Comparison of ENCODE assay signal across 1 cellular context in genomic region chr15:90035095-90035834, GRCh38.
TF ChIP-seq lines count a peak whose summit lies in the region.

No MANE protein-coding gene starts in this region.

TF ChIP-seq in HepG2, 621 proteins besides CTCF, POLR2A, EP300 and RAD21 (continued from another document):
- TF ChIP-seq ZBTB40 (IDR thresholded peaks at IDR 0.05) (no peak), ZBTB40 (CRISPR knock-in tag; IDR thresholded peaks at IDR 0.05) (0 out of 2 replicates have a peak, but pooled peaks have one; percentile 55), CREB1 (IDR thresholded peaks at IDR 0.05) (no peak), CREB1 (CRISPR knock-in tag; IDR thresholded peaks at IDR 0.05) (no peak), GTF3A (CRISPR knock-in tag; conservative IDR thresholded peaks at IDR 0.05) (no peak), ZNF709 (CRISPR knock-in tag; IDR thresholded peaks at IDR 0.05) (no peak), ASH2L (IDR thresholded peaks at IDR 0.05; ENCODE audit: insufficient read length, low read depth, low read length) (no peak), TFAP4 (IDR thresholded peaks at IDR 0.05; ENCODE audit: borderline replicate concordance, low read depth) (peak; percentile 68; the same call in 1 of the 2 replicates), ZNF674 (CRISPR knock-in tag; IDR thresholded peaks at IDR 0.05; ENCODE audit: low read depth) (no peak), ZNF773 (CRISPR knock-in tag; IDR thresholded peaks at IDR 0.05; ENCODE audit: borderline replicate concordance) (no peak), IRF9 (CRISPR knock-in tag; IDR thresholded peaks at IDR 0.05; ENCODE audit: borderline replicate concordance) (no peak), ZNF232 (CRISPR knock-in tag; IDR thresholded peaks at IDR 0.05; ENCODE audit: borderline replicate concordance) (no peak), ZNF816 (CRISPR knock-in tag; IDR thresholded peaks at IDR 0.05; ENCODE audit: borderline replicate concordance) (no peak), ZNF224 (CRISPR knock-in tag; IDR thresholded peaks at IDR 0.05) (no peak), MLX (CRISPR knock-in tag; IDR thresholded peaks at IDR 0.05) (no peak), KLF16 (CRISPR knock-in tag; IDR thresholded peaks at IDR 0.05) (no peak), FOXA1 (IDR thresholded peaks at IDR 0.05) (no peak), FOXA1 (CRISPR knock-in tag; IDR thresholded peaks at IDR 0.05) (peak; percentile 93), BCLAF1 (IDR thresholded peaks at IDR 0.05) (no peak), GABPA (IDR thresholded peaks at IDR 0.05; ENCODE audit: low read depth, low read length) (no peak), GABPA (CRISPR knock-in tag; IDR thresholded peaks at IDR 0.05; ENCODE audit: low read depth) (no peak), MAX (IDR thresholded peaks at IDR 0.05) (no peak), LCORL (IDR thresholded peaks at IDR 0.05) (no peak), LCORL (CRISPR knock-in tag; IDR thresholded peaks at IDR 0.05) (peak; percentile 89), ZFP36L2 (CRISPR knock-in tag; IDR thresholded peaks at IDR 0.05) (no peak), HIVEP1 (CRISPR knock-in tag; IDR thresholded peaks at IDR 0.05) (no peak), EEA1 (CRISPR knock-in tag; IDR thresholded peaks at IDR 0.05; ENCODE audit: borderline replicate concordance) (no peak)
